In genomic region chr14:68191567-68192321, GRCh38 we compare ENCODE assay signal across 8 cellular contexts.
DNase-seq lines count a peak whose midpoint lies in the region; FAIRE-seq and TF ChIP-seq lines count a peak whose summit lies in the region.
"Had no signal": no experiment of that assay in that cellular context is flagged by ENCODE, and none has a peak within 500 bp of the region (broad histone marks: within the 10 kb centered on the region; RNA-seq: fewer than 3 reads in every experiment).

No MANE protein-coding gene starts in this region.

- no peaks in the 10 kb centered on the region for H3K4me1 ChIP-seq in thymus (ENCODE audit: control insufficient read depth, insufficient read depth, low read length)

- no peak for TF ChIP-seq CTCF in RWPE1 (conservative IDR thresholded peaks at IDR 0.05; ENCODE audit: low read depth)

- CTCF ChIA-PET in RWPE1 (lab: Yijun Ruan, JAX) = no interaction called here

- H3K4me3 ChIP-seq in thymus (ENCODE audit: low read length) = no peak overlapping the region

- POLR2A ChIA-PET in RWPE1 (lab: Yijun Ruan, JAX; ENCODE audit: low non-redundant PET) = no interaction called here

- no peaks in the 10 kb centered on the region for H3K9me3 ChIP-seq in thymus (ENCODE audit: control insufficient read depth)

- no peak overlapping the region for H3K27ac ChIP-seq in RWPE1
- H3K27ac ChIP-seq in thymus (ENCODE audit: low read depth) = peak overlapping the region; percentile 2

- DNase-seq in HT-29 (ENCODE audit: low spot score) (peak; percentile 84), RWPE1 (ENCODE audit: low spot score) (peak; percentile 34), cerebellar cortex (ENCODE audit: low spot score) (no peak), cerebellum (ENCODE audit: low spot score) (no peak)
- no peak for DNase-seq in effector CD4-positive, alpha-beta T cell
- DNase-seq: effector memory CD8-positive, alpha-beta T cell had no signal

- FAIRE-seq in islet of Langerhans (lab: Jason Lieb, UNC) = peak; percentile 100

- no peaks in the 10 kb centered on the region for H3K27me3 ChIP-seq in thymus (ENCODE audit: control insufficient read depth, insufficient read depth)

- H3K36me3 ChIP-seq in thymus (ENCODE audit: control insufficient read depth, insufficient read depth) = no peaks in the 10 kb centered on the region

Comparison
In these comparisons a context has a peak if more than half of its experiments do, and no peak if none do; other contexts are left out.
1. DNase-seq: peak in HT-29 (single experiment) and RWPE1 (single experiment); none in cerebellar cortex (single experiment), cerebellum (single experiment) and effector CD4-positive, alpha-beta T cell (single experiment).